21 cellular contexts compared by ENCODE assay signal in the genomic region with DNA sequence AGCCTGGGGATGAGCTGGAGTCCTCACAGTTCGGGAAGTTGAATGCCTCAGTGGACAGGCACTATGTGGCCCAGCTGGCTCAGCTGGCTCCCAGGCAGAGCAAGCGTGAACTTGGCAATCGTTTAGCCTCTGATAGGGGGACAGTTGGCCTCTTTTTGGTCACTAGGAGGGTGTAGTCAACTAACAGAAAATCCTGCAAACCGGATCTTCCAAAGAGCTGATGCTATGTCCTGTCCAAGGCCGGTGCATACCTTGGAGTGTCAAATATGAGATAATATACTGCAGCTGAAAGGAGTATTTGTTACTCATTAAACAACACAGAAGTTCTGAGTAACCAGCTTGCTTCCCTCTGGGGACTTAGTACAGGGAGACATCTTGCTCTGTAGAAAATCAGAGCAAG.
"Had no signal": no experiment of that assay in that cellular context is flagged by ENCODE, and none has a peak within 500 bp of the region (broad histone marks: within the 10 kb centered on the region; RNA-seq: fewer than 3 reads in every experiment).

No MANE protein-coding gene starts in this region.

- H3K4me1 ChIP-seq: vagina had no signal

- FAIRE-seq: colon had no signal

- H3K27me3 ChIP-seq: right atrium auricular region, suprapubic skin, vagina had no signal

- H3K9me3 ChIP-seq: right atrium auricular region, suprapubic skin, vagina had no signal

- ATAC-seq: activated CD8-positive, alpha-beta memory T cell treated with anti-CD3 and anti-CD28 coated beads, Interleukin-2, amount 10 ng/mL, durations not matched to agents 7 days and 5 days; activated T-helper 17 cell treated with anti-CD3 and anti-CD28 coated beads, Interleukin-2, amount 50 U/mL, for 72 hours; left lobe of liver; stimulated activated naive CD8-positive, alpha-beta T cell treated with anti-CD3 and anti-CD28 coated beads, Interleukin-15, amount 100 ng/mL, for 72 hours had no signal

- H3K27ac ChIP-seq: epithelial cell of prostate, right atrium auricular region, suprapubic skin, vagina had no signal

- H3K36me3 ChIP-seq: right atrium auricular region, suprapubic skin, vagina had no signal

- DNase-seq: activated CD4-positive, alpha-beta memory T cell treated with anti-CD3 and anti-CD28 coated beads, Interleukin-2, amount 10 ng/mL, durations not matched to agents 7 days and 5 days; activated CD4-positive, alpha-beta T cell treated with anti-CD3 and anti-CD28 coated beads for 48 hours; activated CD4-positive, CD25-positive, alpha-beta regulatory T cell; activated CD8-positive, alpha-beta memory T cell treated with anti-CD3 and anti-CD28 coated beads, Interleukin-2, amount 10 ng/mL, durations not matched to agents 7 days and 5 days; activated naive CD4-positive, alpha-beta T cell; activated naive CD8-positive, alpha-beta T cell treated with anti-CD3 and anti-CD28 coated beads for 36 hours; activated T-cell treated with anti-CD3 and anti-CD28 coated beads, Interleukin-2, amount 50 U/mL, for 1 hour; central memory CD4-positive, alpha-beta T cell; endodermal cell; midbrain; occipital lobe; stimulated activated naive CD8-positive, alpha-beta T cell treated with anti-CD3 and anti-CD28 coated beads, Interleukin-15, amount 100 ng/mL, for 72 hours; T1000; trophoblast cell had no signal

- H3K4me3 ChIP-seq: right atrium auricular region, suprapubic skin, vagina had no signal
